8 cellular contexts compared by ENCODE assay signal in the genomic region with DNA sequence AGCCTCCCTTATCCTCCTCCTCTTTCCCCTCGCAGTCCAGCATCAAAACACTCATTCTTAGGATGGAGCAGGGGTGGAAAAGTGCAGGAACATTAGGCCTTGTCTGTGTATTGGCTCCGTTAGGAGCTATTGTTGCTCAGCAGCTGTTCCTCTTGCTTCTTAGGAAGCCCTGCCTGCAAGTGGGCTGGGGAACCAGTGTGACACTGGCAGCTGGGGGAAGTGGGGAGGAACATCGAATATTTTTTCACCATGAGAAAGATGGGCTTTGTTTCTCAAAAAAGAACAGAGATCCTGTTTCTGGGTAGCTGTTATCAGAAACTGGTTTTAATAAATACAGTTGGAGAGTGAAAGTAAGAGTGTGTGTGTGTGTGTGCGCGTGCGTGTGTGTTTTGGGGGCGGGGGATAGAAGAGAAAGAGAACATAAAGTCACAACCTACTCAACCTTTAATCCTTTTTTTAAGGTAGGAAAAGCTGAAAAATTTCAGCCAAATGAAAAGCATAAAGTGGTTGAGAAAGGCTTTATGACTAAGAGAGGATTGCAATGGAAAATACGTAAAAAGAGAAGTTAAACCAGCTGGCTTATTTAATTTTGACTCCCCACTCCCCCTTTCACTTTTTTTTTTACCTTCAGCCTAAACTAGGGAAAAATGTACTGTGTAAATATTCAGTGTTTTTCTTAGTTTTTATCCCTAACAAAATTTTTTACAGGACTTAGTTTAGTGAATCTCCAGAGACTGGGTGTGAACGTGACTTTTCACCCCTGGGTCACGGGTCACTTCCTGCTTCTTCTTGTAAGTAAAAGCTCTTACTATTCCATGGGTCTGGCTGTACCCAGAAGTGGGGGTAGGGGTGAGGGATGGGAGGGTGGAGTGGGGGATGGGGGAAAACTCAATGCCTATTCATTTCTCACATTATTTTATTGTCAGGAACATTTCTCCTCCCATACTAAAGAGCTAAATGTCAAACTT.
DNase-seq lines count a peak whose midpoint lies in the region; ATAC-seq and TF ChIP-seq lines count a peak whose summit lies in the region.

No MANE protein-coding gene starts in this region.

- H2BK12ac ChIP-seq in mesenchymal stem cell (ENCODE audit: low read length in 2 of 2), result peak overlapping the region; percentile 94 to 95

- H2BK5ac ChIP-seq in mesenchymal stem cell (ENCODE audit: low read depth, low read length, poor library complexity, severe bottlenecking), result no peak overlapping the region

- no peaks in the 10 kb centered on the region for H4K20me1 ChIP-seq in DOHH2 (ENCODE audit: control insufficient read depth, insufficient read depth, low read depth, low read length)

- peak overlapping the region; percentile 82 for H2BK120ac ChIP-seq in mesenchymal stem cell (ENCODE audit: low read depth, low read length)

- no peak overlapping the region for H3K23ac ChIP-seq in mesenchymal stem cell (ENCODE audit: low read length in 2 of 2)

- peaks cover 40% of the 10 kb centered on the region for H3K4me1 Mint-ChIP-seq in chondrocyte (ENCODE audit: low read depth)

- peak overlapping the region; percentile 96 for H3K27ac Mint-ChIP-seq in chondrocyte (ENCODE audit: unreplicated experiment)

- peak overlapping the region; percentile 64 to 82 for H3K18ac ChIP-seq in mesenchymal stem cell (ENCODE audit: low read depth in 1 of 2, low read length in 2 of 2)

- WGBS in mesenchymal stem cell, result 47% methylated on average over 6 of the region's 10 CpGs

- H3F3A ChIP-seq in DOHH2 (ENCODE audit: control insufficient read depth, insufficient read depth), result no peaks in the 10 kb centered on the region

- no peak overlapping the region for H3K14ac ChIP-seq in mesenchymal stem cell (ENCODE audit: low read length in 2 of 2)

- H2AFZ ChIP-seq in mesenchymal stem cell (ENCODE audit: low read depth, low read length), result peak overlapping the region; percentile 60

- H3K9me2 ChIP-seq in DOHH2 (replicated peaks; ENCODE audit: control insufficient read depth, low read length), result no peaks in the 10 kb centered on the region

- H3K9ac ChIP-seq in mesenchymal stem cell (ENCODE audit: low read length), result peak overlapping the region; percentile 74

- peak overlapping the region; percentile 90 for H4K8ac ChIP-seq in mesenchymal stem cell (ENCODE audit: low read length)

- H3K27me3 Mint-ChIP-seq in chondrocyte (ENCODE audit: low read depth), result no peaks in the 10 kb centered on the region

- H3K4me3 ChIP-seq in DOHH2 (ENCODE audit: low read length) (peak overlapping the region; percentile 66), mesenchymal stem cell (ENCODE audit: insufficient read depth in 1 of 2, low read depth in 1 of 2, low read length in 2 of 2) (no peak overlapping the region)

- H4K91ac ChIP-seq in mesenchymal stem cell (ENCODE audit: low read length), result peak overlapping the region; percentile 43

- H3K79me1 ChIP-seq in mesenchymal stem cell (replicated peaks; ENCODE audit: low read length, poor library complexity, severe bottlenecking), result no peaks in the 10 kb centered on the region

- H3K9me3 Mint-ChIP-seq in chondrocyte (ENCODE audit: low read depth), result no peaks in the 10 kb centered on the region

- H3K36me3 Mint-ChIP-seq in chondrocyte (ENCODE audit: low read depth), result no peaks in the 10 kb centered on the region

- H2AK5ac ChIP-seq in mesenchymal stem cell (ENCODE audit: low read length, severe bottlenecking), result no peak overlapping the region

- H3K4ac ChIP-seq in mesenchymal stem cell (ENCODE audit: low read depth in 1 of 2, low read length in 2 of 2), result peak overlapping the region in 1 of 2 experiments; percentile 6

- DNase-seq in T-helper 9 cell (peak; percentile 11), chondrocyte (ENCODE audit: low spot score) (no peak), mesenchymal stem cell (peak; percentile 57), H4 (ENCODE audit: low spot score) (no peak)
- DNase-seq in stimulated activated CD8-positive, alpha-beta memory T cell treated with anti-CD3 and anti-CD28 coated beads, Interleukin-2, amount 100 ng/mL, for 48 hours (ENCODE audit: low read depth in 2 of 2), result peak; percentile 29 to 38

- H3K4me2 ChIP-seq in DOHH2 (ENCODE audit: low read length), result peak overlapping the region; percentile 71
- no peak overlapping the region for H3K4me2 ChIP-seq in mesenchymal stem cell (ENCODE audit: low read length, poor library complexity, severe bottlenecking)

- TF ChIP-seq CTCF in DOHH2 (IDR thresholded peaks at IDR 0.05; ENCODE audit: low read depth, low read length, poor library complexity, severe bottlenecking) (no peak), chondrocyte (IDR thresholded peaks at IDR 0.05) (no peak)

- H3K4me1 ChIP-seq in DOHH2 (ENCODE audit: control insufficient read depth, low read length) (peaks cover 44% of the 10 kb centered on the region), mesenchymal stem cell (ENCODE audit: control insufficient read depth, insufficient read depth, low read depth, low read length) (no peaks in the 10 kb centered on the region)

- H3K36me3 ChIP-seq in DOHH2 (ENCODE audit: control insufficient read depth, low read length), result no peaks in the 10 kb centered on the region
- H3K36me3 ChIP-seq in mesenchymal stem cell (ENCODE audit: control insufficient read depth in 1 of 2, insufficient read depth in 2 of 2, low read depth in 1 of 2, low read length in 2 of 2), result no peaks in the 10 kb centered on the region

- H3K9me3 ChIP-seq in DOHH2 (ENCODE audit: control insufficient read depth, insufficient read depth, low read length) (peaks cover 3% of the 10 kb centered on the region; the same call in 1 of the 2 replicates), mesenchymal stem cell (ENCODE audit: control insufficient read depth, low read length) (no peaks in the 10 kb centered on the region)

- no peaks in the 10 kb centered on the region for H3K79me2 ChIP-seq in DOHH2 (ENCODE audit: control insufficient read depth, low read length)

- ATAC-seq in HG02678 (IDR thresholded peaks at IDR 0.05; ENCODE audit: unreplicated experiment) (peak; percentile 33), HG03378 (IDR thresholded peaks at IDR 0.05; ENCODE audit: unreplicated experiment) (no peak)

- H3K27ac ChIP-seq in DOHH2 (ENCODE audit: low read depth, low read length) (peak overlapping the region; percentile 34), mesenchymal stem cell (ENCODE audit: low read length, poor library complexity, severe bottlenecking) (no peak overlapping the region)

- H3K27me3 ChIP-seq in DOHH2 (ENCODE audit: control insufficient read depth, low read length), result no peaks in the 10 kb centered on the region
- peaks cover 0 to 3% of the 10 kb centered on the region in 2 experiments for H3K27me3 ChIP-seq in mesenchymal stem cell (ENCODE audit: control insufficient read depth in 1 of 2, insufficient read depth in 1 of 2, low read length in 2 of 2)

- H2BK15ac ChIP-seq in mesenchymal stem cell (ENCODE audit: low read depth, poor library complexity, severe bottlenecking), result no peak overlapping the region

- H3K4me3 Mint-ChIP-seq in chondrocyte (ENCODE audit: unreplicated experiment), result peak overlapping the region; percentile 68

Comparison
In these comparisons a context has a peak if more than half of its experiments do, and no peak if none do; other contexts are left out.
1. DNase-seq: peak in T-helper 9 cell (single experiment), mesenchymal stem cell (single experiment) and stimulated activated CD8-positive, alpha-beta memory T cell treated with anti-CD3 and anti-CD28 coated beads, Interleukin-2, amount 100 ng/mL, for 48 hours (2 of 2); none in chondrocyte (single experiment) and H4 (single experiment).